In genomic region chr12:3195337-3195736, GRCh38 we compare ENCODE assay signal across 28 cellular contexts.
"Had no signal": no experiment of that assay in that cellular context is flagged by ENCODE, and none has a peak within 500 bp of the region (broad histone marks: within the 10 kb centered on the region; RNA-seq: fewer than 3 reads in every experiment).

No MANE protein-coding gene starts in this region.

- H3K4me1 Mint-ChIP-seq: immature natural killer cell, natural killer cell had no signal

- H3K9me3 Mint-ChIP-seq: immature natural killer cell; mesothelial cell of epicardium; natural killer cell; nephron progenitor cell; stimulated activated naive B cell treated with anti-CD40 and anti-IgM and Interleukin-4, amounts not matched to agents 10 μg/mL and 1 μg/mL and 100 μg/mL, for 72 hours had no signal

- ATAC-seq: left colon; left lung; natural killer cell; pancreas; right cardiac atrium; sciatic nerve; stimulated activated naive B cell treated with anti-CD40 and anti-IgM and Interleukin-4, amounts not matched to agents 10 μg/mL and 1 μg/mL and 100 μg/mL, for 72 hours; stimulated activated naive CD8-positive, alpha-beta T cell treated with anti-CD3 and anti-CD28 coated beads, Interleukin-15, Interleukin-2, amounts not matched to agents 100 U/mL and 50 U/mL, for 24 hours had no signal

- H3K9me3 ChIP-seq: left lung, pancreas, prostate gland, stomach, testis, thyroid gland, transverse colon, upper lobe of left lung had no signal

- H3K4me1 ChIP-seq: pancreas, prostate gland, testis had no signal

- H3K27ac ChIP-seq: left lung, neural progenitor cell, pancreas, prostate gland, skin epidermis, stomach, testis, thyroid gland, transverse colon had no signal

- H3K36me3 Mint-ChIP-seq: immature natural killer cell, naive B cell, natural killer cell had no signal

- H3K4me3 ChIP-seq: left lung, lung, neural progenitor cell, pancreas, prostate gland, skin epidermis, stomach, testis, thyroid gland, transverse colon, upper lobe of left lung had no signal

- H3K9ac ChIP-seq: neural progenitor cell had no signal

- H3K4me3 Mint-ChIP-seq: immature natural killer cell; mesothelial cell of epicardium; naive B cell; natural killer cell; nephron progenitor cell; neural progenitor cell; stimulated activated naive B cell treated with anti-CD40 and anti-IgM and Interleukin-4, amounts not matched to agents 10 μg/mL and 1 μg/mL and 100 μg/mL, for 72 hours had no signal

- H3K27me3 ChIP-seq: pancreas, testis, thyroid gland, upper lobe of left lung had no signal

- H3K36me3 ChIP-seq: left lung, neural progenitor cell, pancreas, prostate gland, stomach, thyroid gland, transverse colon, upper lobe of left lung had no signal

- DNase-seq: immature natural killer cell; kidney; left colon; left lung; mesendoderm; naive B cell; natural killer cell; nephron progenitor cell; retina; right cardiac atrium; stimulated activated CD4-positive, alpha-beta T cell treated with anti-CD3 and anti-CD28 coated beads, Interleukin-12 subunit alpha, Interleukin-12 subunit beta, amount 100 ng/mL, for 4 hours; stimulated activated CD4-positive, alpha-beta T cell treated with anti-CD3 and anti-CD28 coated beads, Interleukin-15, amount 100 ng/mL, for 24 hours; stimulated activated CD4-positive, alpha-beta T cell treated with anti-CD3 and anti-CD28 coated beads, Interleukin-2, amount 100 ng/mL, for 24 hours; stimulated activated CD4-positive, alpha-beta T cell treated with anti-CD3 and anti-CD28 coated beads, Interleukin-4, amount 100 ng/mL, for 1 hour; stimulated activated naive B cell treated with anti-CD40 and anti-IgM and Interleukin-4, amounts not matched to agents 10 μg/mL and 1 μg/mL and 100 μg/mL, for 72 hours; stimulated activated naive CD8-positive, alpha-beta T cell treated with anti-CD3 and anti-CD28 coated beads, Interleukin-15, Interleukin-2, amounts not matched to agents 100 U/mL and 50 U/mL, for 24 hours; stomach; testis; thyroid gland; transverse colon; upper lobe of left lung had no signal

- H2AFZ ChIP-seq: neural progenitor cell had no signal

- H3K4me2 ChIP-seq: neural progenitor cell had no signal

- H3K27ac Mint-ChIP-seq: immature natural killer cell; mesothelial cell of epicardium; naive B cell; natural killer cell; nephron progenitor cell; stimulated activated naive B cell treated with anti-CD40 and anti-IgM and Interleukin-4, amounts not matched to agents 10 μg/mL and 1 μg/mL and 100 μg/mL, for 72 hours had no signal
